Comparison of ENCODE assay signal across 15 cellular contexts in the genomic region with DNA sequence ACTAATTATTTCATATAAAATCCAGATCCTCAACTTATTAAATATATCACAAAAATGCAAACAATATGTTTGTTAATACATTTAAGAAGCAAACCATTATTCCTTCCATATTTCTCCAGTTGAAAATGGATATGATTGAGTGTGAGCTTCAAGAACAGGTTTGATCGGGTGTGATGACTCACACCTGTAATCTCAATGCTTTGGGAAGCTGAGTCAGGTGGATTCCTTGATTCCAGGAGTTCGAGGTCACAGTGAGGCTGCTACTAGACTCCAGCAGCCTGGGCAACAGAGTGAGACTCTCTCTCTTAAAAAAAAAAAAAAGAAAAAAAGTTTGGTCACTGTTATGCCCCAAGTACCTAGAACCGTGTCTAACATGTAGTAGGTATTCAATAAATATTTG.
"Had no signal": no experiment of that assay in that cellular context is flagged by ENCODE, and none has a peak within 500 bp of the region (broad histone marks: within the 10 kb centered on the region; RNA-seq: fewer than 3 reads in every experiment).

No MANE protein-coding gene starts in this region.

- H3K9me3 ChIP-seq: body of pancreas, left ventricle myocardium inferior, mucosa of descending colon, right atrium auricular region, transverse colon had no signal

- H3K4me1 ChIP-seq: body of pancreas, left ventricle myocardium inferior, right atrium auricular region, transverse colon had no signal

- FAIRE-seq: frontal cortex had no signal

- H3K36me3 ChIP-seq: left ventricle myocardium inferior, right atrium auricular region, transverse colon had no signal

- H3K4me3 ChIP-seq: body of pancreas, coronary artery, left ventricle myocardium inferior, mucosa of descending colon, right atrium auricular region, transverse colon had no signal

- DNase-seq: activated B cell treated with CpG ODN at 0.5 μM for 24 hours; activated CD4-positive, alpha-beta memory T cell treated with anti-CD3 and anti-CD28 coated beads for 36 hours; activated CD4-positive, alpha-beta T cell treated with anti-CD3 and anti-CD28 coated beads for 4 hours; amniotic stem cell; body of pancreas; erythroblast; hypothalamus; left ventricle myocardium inferior; mucosa of descending colon; naive B cell; stimulated activated CD4-positive, alpha-beta T cell treated with anti-CD3 and anti-CD28 coated beads, Interleukin-2, amount 100 ng/mL, for 24 hours; transverse colon had no signal

- H3K27me3 ChIP-seq: body of pancreas, right atrium auricular region, transverse colon had no signal

- ATAC-seq: body of pancreas, mucosa of descending colon had no signal

- H3K27ac ChIP-seq: body of pancreas, coronary artery, left ventricle myocardium inferior, right atrium auricular region, transverse colon had no signal
